26 cellular contexts compared by ENCODE assay signal in genomic region chr1:225843426-225843795, GRCh38. TPM values are rescaled to one million over a fixed set of nuclear protein-coding genes. Genes with fewer than 3 reads are reported as not detected.
DNase-seq lines count a peak whose midpoint lies in the region; ATAC-seq and TF ChIP-seq lines count a peak whose summit lies in the region.
"Had no signal": no experiment of that assay in that cellular context is flagged by ENCODE, and none has a peak within 500 bp of the region (broad histone marks: within the 10 kb centered on the region; RNA-seq: fewer than 3 reads in every experiment).

No MANE protein-coding gene starts in this region.

- no peak for DNase-seq in activated naive CD8-positive, alpha-beta T cell treated with anti-CD3 and anti-CD28 coated beads for 36 hours
- DNase-seq in naive thymus-derived CD4-positive, alpha-beta T cell, result no peak
- DNase-seq in esophagus muscularis mucosa (ENCODE audit: extremely low spot score) (no peak), progenitor cell of endocrine pancreas (ENCODE audit: low spot score, unreplicated experiment) (no peak), NCI-H748 treated with DMSO at 0.1 percent for 48 hours (lab: John Stamatoyannopoulos, UW) (no peak)
- DNase-seq: activated CD4-positive, alpha-beta T cell treated with anti-CD3 and anti-CD28 coated beads for 4 hours; activated CD8-positive, alpha-beta memory T cell treated with anti-CD3 and anti-CD28 coated beads for 24 hours; activated naive CD4-positive, alpha-beta T cell treated with Interleukin-2 at 50 U/mL for 16 hours; activated T-cell treated with anti-CD3 and anti-CD28 coated beads, Interleukin-2, amount 50 U/mL, for 1 hour; AML-193; COR-L47; NCI-H1105; NCI-H1930; stomach had no signal

- no peaks in the 10 kb centered on the region for H3K27me3 Mint-ChIP-seq in activated naive CD8-positive, alpha-beta T cell
- no peaks in the 10 kb centered on the region for H3K27me3 Mint-ChIP-seq in activated naive CD8-positive, alpha-beta T cell treated with anti-CD3 and anti-CD28 coated beads for 36 hours
- H3K27me3 Mint-ChIP-seq in naive thymus-derived CD4-positive, alpha-beta T cell, result no peaks in the 10 kb centered on the region
- no peaks in the 10 kb centered on the region for H3K27me3 Mint-ChIP-seq in progenitor cell of endocrine pancreas

- no peak for ATAC-seq in naive thymus-derived CD4-positive, alpha-beta T cell
- ATAC-seq in GM18505 (IDR thresholded peaks at IDR 0.05; ENCODE audit: unreplicated experiment), result no peak
- ATAC-seq: GM12878 had no signal

- TF ChIP-seq POLR2A in GM18505 (IDR thresholded peaks at IDR 0.05; ENCODE audit: borderline replicate concordance, extremely low read depth, insufficient read depth, insufficient read length) (no peak), esophagus muscularis mucosa (IDR thresholded peaks at IDR 0.05; ENCODE audit: low read depth) (no peak)

- no peak overlapping the region for H3K4me3 ChIP-seq in naive thymus-derived CD4-positive, alpha-beta T cell (ENCODE audit: low read length)
- no peak overlapping the region for H3K4me3 ChIP-seq in esophagus muscularis mucosa
- H3K4me3 ChIP-seq: GM12878, HAP-1, prostate gland, SJSA1, stomach, tibial nerve had no signal

- H3K4me3 Mint-ChIP-seq in activated naive CD8-positive, alpha-beta T cell, result no peak overlapping the region
- H3K4me3 Mint-ChIP-seq in activated naive CD8-positive, alpha-beta T cell treated with anti-CD3 and anti-CD28 coated beads for 36 hours, result no peak overlapping the region
- H3K4me3 Mint-ChIP-seq in naive thymus-derived CD4-positive, alpha-beta T cell, result no peak overlapping the region
- H3K4me3 Mint-ChIP-seq in progenitor cell of endocrine pancreas (ENCODE audit: low read depth), result no peak overlapping the region
- H3K4me3 Mint-ChIP-seq: neural crest cell; T-helper 1 cell treated with Interleukin-12 subunit alpha and Interleukin-12 subunit beta and Interleukin-4 antibody, amounts not matched to agents 30 μg/mL and 1 μg/mL, for 36 hours had no signal

- 86% methylated on average over 4 of the region's 6 CpGs for WGBS in esophagus muscularis mucosa

- H3K36me3 ChIP-seq in naive thymus-derived CD4-positive, alpha-beta T cell (ENCODE audit: control insufficient read depth in 2 of 3, insufficient read depth in 3 of 3, low read length in 3 of 3), result peaks cover 3 to 32% (median 10%) of the 10 kb centered on the region in 3 experiments
- peaks cover 46 to 96% (median 93%) of the 10 kb centered on the region in 4 donors for H3K36me3 ChIP-seq in esophagus muscularis mucosa

- intact Hi-C loops in naive thymus-derived CD4-positive, alpha-beta T cell (cut with micrococcal nuclease), result no loop called here
- intact Hi-C loops in esophagus muscularis mucosa (cut with DNase I), result loop anchor here (10.0 kb wide), 1 partner anchor 199 kb away; no protein-coding TSS in a partner anchor

- H3K27me3 ChIP-seq in naive thymus-derived CD4-positive, alpha-beta T cell (ENCODE audit: control insufficient read depth in 2 of 2, insufficient read depth in 2 of 2, low read length in 2 of 2), result no peaks in the 10 kb centered on the region
- H3K27me3 ChIP-seq in esophagus muscularis mucosa, result no peaks in the 10 kb centered on the region
- H3K27me3 ChIP-seq: SJSA1, stomach, tibial nerve had no signal

- TF ChIP-seq EP300 in esophagus muscularis mucosa (IDR thresholded peaks at IDR 0.05), result no peak

- no peaks in the 10 kb centered on the region for H3K36me3 Mint-ChIP-seq in activated naive CD8-positive, alpha-beta T cell
- H3K36me3 Mint-ChIP-seq in activated naive CD8-positive, alpha-beta T cell treated with anti-CD3 and anti-CD28 coated beads for 36 hours, result peaks cover 6% of the 10 kb centered on the region
- peaks cover 0 to 8% (median 4%) of the 10 kb centered on the region in 5 donors for H3K36me3 Mint-ChIP-seq in naive thymus-derived CD4-positive, alpha-beta T cell
- H3K36me3 Mint-ChIP-seq in progenitor cell of endocrine pancreas (ENCODE audit: insufficient read depth), result peaks cover 14% of the 10 kb centered on the region

- peak overlapping the region; percentile 72 for H3K27ac Mint-ChIP-seq in activated naive CD8-positive, alpha-beta T cell
- H3K27ac Mint-ChIP-seq in activated naive CD8-positive, alpha-beta T cell treated with anti-CD3 and anti-CD28 coated beads for 36 hours, result no peak overlapping the region
- peak overlapping the region in 8 of 9 donors; percentile 33 to 92 (median 64) for H3K27ac Mint-ChIP-seq in naive thymus-derived CD4-positive, alpha-beta T cell
- H3K27ac Mint-ChIP-seq in progenitor cell of endocrine pancreas, result no peak overlapping the region
- H3K27ac Mint-ChIP-seq: T-helper 1 cell treated with Interleukin-12 subunit alpha and Interleukin-12 subunit beta and Interleukin-4 antibody, amounts not matched to agents 30 μg/mL and 1 μg/mL, for 36 hours had no signal

- CTCF ChIA-PET in naive thymus-derived CD4-positive, alpha-beta T cell (lab: Charles Lee), result interaction anchor here (0.6 kb wide), 1 partner anchor 69 kb away, joined by 7 read pairs; no protein-coding TSS in a partner anchor

- no peaks in the 10 kb centered on the region for H3K9me3 ChIP-seq in naive thymus-derived CD4-positive, alpha-beta T cell (ENCODE audit: control insufficient read depth in 2 of 3, low read length in 3 of 3)
- no peaks in the 10 kb centered on the region for H3K9me3 ChIP-seq in esophagus muscularis mucosa
- H3K9me3 ChIP-seq: HAP-1, prostate gland, SJSA1, stomach, tibial nerve had no signal

- H3K4me1 Mint-ChIP-seq in activated naive CD8-positive, alpha-beta T cell (ENCODE audit: low read depth), result peaks cover 47% of the 10 kb centered on the region
- peaks cover 27% of the 10 kb centered on the region for H3K4me1 Mint-ChIP-seq in activated naive CD8-positive, alpha-beta T cell treated with anti-CD3 and anti-CD28 coated beads for 36 hours
- peaks cover 8 to 45% (median 36%) of the 10 kb centered on the region in 7 donors for H3K4me1 Mint-ChIP-seq in naive thymus-derived CD4-positive, alpha-beta T cell
- H3K4me1 Mint-ChIP-seq in progenitor cell of endocrine pancreas (ENCODE audit: low read depth), result peaks cover 7% of the 10 kb centered on the region

- H3K9me3 Mint-ChIP-seq in activated naive CD8-positive, alpha-beta T cell (ENCODE audit: low read depth), result no peaks in the 10 kb centered on the region
- no peaks in the 10 kb centered on the region for H3K9me3 Mint-ChIP-seq in activated naive CD8-positive, alpha-beta T cell treated with anti-CD3 and anti-CD28 coated beads for 36 hours
- H3K9me3 Mint-ChIP-seq in naive thymus-derived CD4-positive, alpha-beta T cell, result peaks cover 0 to 2% (median 0%) of the 10 kb centered on the region in 11 donors
- no peaks in the 10 kb centered on the region for H3K9me3 Mint-ChIP-seq in progenitor cell of endocrine pancreas (ENCODE audit: low read depth)
- H3K9me3 Mint-ChIP-seq: neural crest cell; T-helper 1 cell treated with Interleukin-12 subunit alpha and Interleukin-12 subunit beta and Interleukin-4 antibody, amounts not matched to agents 30 μg/mL and 1 μg/mL, for 36 hours had no signal

- peaks cover 14 to 38% of the 10 kb centered on the region in 2 donors for H3K4me1 ChIP-seq in naive thymus-derived CD4-positive, alpha-beta T cell (ENCODE audit: control insufficient read depth in 2 of 2, insufficient read depth in 2 of 2, low read length in 2 of 2)
- peaks cover 4 to 13% (median 10%) of the 10 kb centered on the region in 4 donors for H3K4me1 ChIP-seq in esophagus muscularis mucosa
- H3K4me1 ChIP-seq: HAP-1, prostate gland, SJSA1 had no signal

- POLR2A ChIA-PET in naive thymus-derived CD4-positive, alpha-beta T cell (lab: Charles Lee), result interaction anchor here (1.0 to 8.4 kb wide), 5 partner anchors 8 to 59 kb away, joined by 3 to 60 read pairs (median 5); partner anchors contain the start of gene TMEM63A

- TF ChIP-seq CTCF in esophagus muscularis mucosa (IDR thresholded peaks at IDR 0.05) (no peak), progenitor cell of endocrine pancreas (IDR thresholded peaks at IDR 0.05; ENCODE audit: unreplicated experiment) (no peak)

- H3K27ac ChIP-seq in cingulate gyrus (ENCODE audit: low read depth, low read length) (peak overlapping the region; percentile 29), esophagus muscularis mucosa (replicated peaks in 1 of 4) (no peak overlapping the region)
- H3K27ac ChIP-seq in naive thymus-derived CD4-positive, alpha-beta T cell (ENCODE audit: low read depth, low read length), result peak overlapping the region; percentile 31
- H3K27ac ChIP-seq: prostate gland, SJSA1, tibial nerve had no signal

RNA-seq across cellular contexts. Expression of gene EPHX1, which starts 33.5 kb away (rescaled TPM):
- 1 to 10 TPM; 2.7 to 4.3 TPM for total RNA-seq in activated naive CD8-positive, alpha-beta T cell treated with anti-CD3 and anti-CD28 coated beads for 36 hours
- 1 to 10 TPM; 1.5 to 3.2 (median 2.0) TPM for total RNA-seq in naive thymus-derived CD4-positive, alpha-beta T cell
- polyA plus RNA-seq in naive thymus-derived CD4-positive, alpha-beta T cell, result under 1 TPM; 0.66 to 0.83 TPM
- 100 to 1,000 TPM in 1 of 4 donors, 10 to 100 TPM in 3; 59.0 to 136 (median 85.6) TPM for total RNA-seq in esophagus muscularis mucosa
- 41.2 and 41.5 TPM in 2 replicates for total RNA-seq in progenitor cell of endocrine pancreas

RNA-seq across cellular contexts. Expression of gene TMEM63A, which starts 38.8 kb away (rescaled TPM):
- 10 to 100 TPM; 29.5 to 33.0 TPM for total RNA-seq in activated naive CD8-positive, alpha-beta T cell treated with anti-CD3 and anti-CD28 coated beads for 36 hours
- total RNA-seq in naive thymus-derived CD4-positive, alpha-beta T cell, result 100 to 1,000 TPM; 189 to 611 (median 383) TPM
- 10 to 100 TPM; 55.0 to 85.3 TPM for polyA plus RNA-seq in naive thymus-derived CD4-positive, alpha-beta T cell
- total RNA-seq in esophagus muscularis mucosa (10 to 100 TPM; 14.6 to 30.7 (median 24.5) TPM), progenitor cell of endocrine pancreas (236 and 246 TPM in 2 replicates)

RNA-seq across cellular contexts. Expression of gene LEFTY1, which starts 45.5 kb away (rescaled TPM):
- total RNA-seq in activated naive CD8-positive, alpha-beta T cell treated with anti-CD3 and anti-CD28 coated beads for 36 hours, result under 1 TPM in 1 of 2 experiments, not detected in 1; 0.39 TPM
- total RNA-seq in naive thymus-derived CD4-positive, alpha-beta T cell, result under 1 TPM in 2 of 5 experiments, not detected in 3; 0.84 to 0.85 TPM
- not detected for polyA plus RNA-seq in naive thymus-derived CD4-positive, alpha-beta T cell
- under 1 TPM in 1 of 4 donors, not detected in 3; 0.33 TPM for total RNA-seq in esophagus muscularis mucosa
- total RNA-seq in progenitor cell of endocrine pancreas, result 22.9 and 26.0 TPM in 2 replicates
- total RNA-seq: A172, cardiac septum, SJSA1 had no signal

Comparison
In these comparisons a context has a peak if more than half of its experiments do, and no peak if none do; other contexts are left out.
1. H3K27ac Mint-ChIP-seq: peak in activated naive CD8-positive, alpha-beta T cell (single experiment) and naive thymus-derived CD4-positive, alpha-beta T cell (8 of 9); none in activated naive CD8-positive, alpha-beta T cell treated with anti-CD3 and anti-CD28 coated beads for 36 hours (single experiment) and progenitor cell of endocrine pancreas (single experiment).
2. H3K27ac ChIP-seq: peak in cingulate gyrus (single experiment) and naive thymus-derived CD4-positive, alpha-beta T cell (single experiment); none in esophagus muscularis mucosa (0 of 4).
3. RNA of gene LEFTY1, which starts 45.5 kb away (total RNA-seq): 22.9 to 26.0 TPM in progenitor cell of endocrine pancreas; 0.39 TPM in activated naive CD8-positive, alpha-beta T cell treated with anti-CD3 and anti-CD28 coated beads for 36 hours, 0.33 TPM in esophagus muscularis mucosa and 0.84 to 0.85 TPM in naive thymus-derived CD4-positive, alpha-beta T cell; every median in the first group is over 10 times any median in the second.